In the genomic region with DNA sequence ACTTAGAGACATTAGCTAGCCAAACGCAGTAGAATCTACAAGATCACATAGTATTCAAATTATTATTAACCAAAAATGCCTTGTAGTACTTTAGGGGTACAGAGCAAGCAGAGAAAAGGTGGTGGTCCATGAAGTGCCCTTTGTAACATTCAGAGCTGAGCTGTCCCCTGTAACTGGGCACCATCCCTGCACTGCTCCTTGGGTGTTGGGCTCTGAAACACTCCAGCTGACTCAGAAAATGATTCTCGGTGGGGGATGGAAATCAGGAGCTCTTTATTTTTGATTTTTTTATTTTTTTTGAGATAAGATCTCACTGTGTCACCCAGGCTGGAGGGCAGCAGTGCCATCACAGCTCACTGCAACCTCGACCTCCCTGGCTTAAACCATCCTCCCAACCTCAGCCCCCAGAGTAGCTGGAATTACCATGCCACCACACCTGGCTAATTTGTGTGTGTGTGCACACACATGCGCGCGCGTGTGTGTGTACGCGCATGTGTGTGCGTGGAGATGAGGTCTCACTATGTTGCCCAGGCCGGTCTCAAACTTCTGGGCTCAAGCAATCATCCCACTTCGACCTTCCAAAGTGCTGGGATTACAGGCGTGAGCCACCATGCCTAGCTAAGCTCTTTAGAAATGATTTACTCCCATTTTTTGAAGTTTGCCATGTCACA, we compare ENCODE assay signal across 7 cellular contexts.
DNase-seq lines count a peak whose midpoint lies in the region; ATAC-seq, FAIRE-seq and TF ChIP-seq lines count a peak whose summit lies in the region.
"Not testable (repeated sequence)": the region's sequence is repeated elsewhere in the genome, so short reads cannot be mapped to it uniquely, and the experiment has no call there.

No MANE protein-coding gene starts in this region.

- intact Hi-C loops in HepG2 (cut with micrococcal nuclease; ENCODE audit: unreplicated experiment) = not testable (repeated sequence)

- H3K36me3 ChIP-seq in DND-41 (ENCODE audit: insufficient read depth, low read length); OCI-LY1 (ENCODE audit: insufficient read depth, low read length); endodermal cell (ENCODE audit: control insufficient read depth, insufficient read depth, low read length); HepG2 (replicated peaks in 1 of 2; ENCODE audit: control insufficient read depth in 1 of 2, insufficient read depth in 2 of 2, low read length in 2 of 2); small intestine (ENCODE audit: control insufficient read depth in 2 of 2, insufficient read depth in 2 of 2, low read length in 2 of 2): not testable (repeated sequence)

- TF ChIP-seq RAD21 in HepG2 (CRISPR knock-in tag; IDR thresholded peaks at IDR 0.05) = not testable (repeated sequence)

- DNase-seq in DND-41 = peak; percentile 48
- not testable (repeated sequence) for DNase-seq in activated naive CD4-positive, alpha-beta T cell treated with anti-CD3 and anti-CD28 coated beads, Interleukin-2, amount 50 U/mL, for 72 hours (ENCODE audit: low spot score in 2 of 2); HepG2 (ENCODE audit: low spot score); small intestine
- DNase-seq in endodermal cell = peak; percentile 37

- ATAC-seq in DND-41 (ENCODE audit: insufficient read depth, low read depth) = peak; percentile 53
- ATAC-seq in activated CD4-positive, CD25-positive, alpha-beta regulatory T cell treated with anti-CD3 and anti-CD28 coated beads, Interleukin-2, amount 50 U/mL, for 24 hours = peak; percentile 23 to 41
- peak; percentile 60 to 65 for ATAC-seq in activated naive CD4-positive, alpha-beta T cell treated with anti-CD3 and anti-CD28 coated beads, Interleukin-2, amount 50 U/mL, for 72 hours
- not testable (repeated sequence) for ATAC-seq in HepG2

- CTCF ChIA-PET in HepG2 (lab: Yijun Ruan, JAX; ENCODE audit: low intra/inter-chr PET ratio, low total read pairs) = not testable (repeated sequence)

- H3K9ac ChIP-seq in DND-41 (ENCODE audit: low read depth, low read length) (peak overlapping the region; percentile 44), OCI-LY1 (ENCODE audit: low read length) (peak overlapping the region; percentile 67; the same call in 1 of the 2 replicates)
- not testable (repeated sequence) for H3K9ac ChIP-seq in endodermal cell (ENCODE audit: extremely low read depth, low read length, poor library complexity, severe bottlenecking); HepG2 (ENCODE audit: insufficient read depth, low read depth, low read length)

- not testable (repeated sequence) for H4K20me1 ChIP-seq in DND-41 (ENCODE audit: insufficient read depth, low read length); OCI-LY1 (ENCODE audit: insufficient read depth, low read length); HepG2 (ENCODE audit: insufficient read depth, low read length)

- H3K9me2 ChIP-seq in OCI-LY1 (ENCODE audit: low read depth, low read length) = not testable (repeated sequence)

- TF ChIP-seq EP300 in HepG2 (IDR thresholded peaks at IDR 0.05; ENCODE audit: low read depth in 2 of 2, low read length in 2 of 2); HepG2 (CRISPR knock-in tag; IDR thresholded peaks at IDR 0.05; ENCODE audit: borderline replicate concordance): not testable (repeated sequence)

- H3K27ac ChIP-seq in DND-41 (ENCODE audit: low read length) (peak overlapping the region; percentile 83), OCI-LY1 (ENCODE audit: low read depth, low read length, poor library complexity, severe bottlenecking) (peak overlapping the region; percentile 96), small intestine (ENCODE audit: low read depth in 1 of 2, low read length in 1 of 2) (peak overlapping the region; percentile 11 to 88)
- not testable (repeated sequence) for H3K27ac ChIP-seq in endodermal cell (ENCODE audit: low read depth, low read length); HepG2 (ENCODE audit: extremely low read length, insufficient read depth, low read length)

- not testable (repeated sequence) for H2AFZ ChIP-seq in DND-41 (ENCODE audit: low read depth, low read length); OCI-LY1 (ENCODE audit: low read length); HepG2 (ENCODE audit: low read length)

- H3K27me3 Mint-ChIP-seq in endodermal cell (ENCODE audit: insufficient read depth) = not testable (repeated sequence)

- H3K27ac Mint-ChIP-seq in activated naive CD4-positive, alpha-beta T cell treated with anti-CD3 and anti-CD28 coated beads, Interleukin-2, amount 50 U/mL, for 72 hours; endodermal cell: not testable (repeated sequence)

- not testable (repeated sequence) for TF ChIP-seq CTCF in DND-41 (IDR thresholded peaks at IDR 0.05; ENCODE audit: borderline replicate concordance, extremely low read depth, low read length, poor library complexity, severe bottlenecking); OCI-LY1 (IDR thresholded peaks at IDR 0.05; ENCODE audit: low read length); endodermal cell (conservative IDR thresholded peaks at IDR 0.05); HepG2 (CRISPR knock-in tag; IDR thresholded peaks at IDR 0.05)

- not testable (repeated sequence) for H3K4me1 Mint-ChIP-seq in endodermal cell

- not testable (repeated sequence) for FAIRE-seq in HepG2 (lab: Jason Lieb, UNC); small intestine (lab: Jason Lieb, UNC)

- not testable (repeated sequence) for H3K9me3 Mint-ChIP-seq in activated naive CD4-positive, alpha-beta T cell treated with anti-CD3 and anti-CD28 coated beads, Interleukin-2, amount 50 U/mL, for 72 hours; endodermal cell

- not testable (repeated sequence) for H3K36me3 Mint-ChIP-seq in activated naive CD4-positive, alpha-beta T cell treated with anti-CD3 and anti-CD28 coated beads, Interleukin-2, amount 50 U/mL, for 72 hours; endodermal cell (ENCODE audit: low read depth)

- not testable (repeated sequence) for H3K27me3 ChIP-seq in DND-41 (ENCODE audit: insufficient read depth, low read length, poor library complexity); OCI-LY1 (ENCODE audit: insufficient read depth, low read length); endodermal cell (ENCODE audit: control insufficient read depth, insufficient read depth, low read length, poor library complexity, severe bottlenecking); HepG2 (ENCODE audit: control insufficient read depth in 1 of 2, insufficient read depth in 2 of 2, low read length in 2 of 2); small intestine (ENCODE audit: control insufficient read depth in 2 of 2, insufficient read depth in 2 of 2, low read length in 2 of 2)

- H3K4me3 ChIP-seq in DND-41 (ENCODE audit: low read depth in 1 of 2, low read length in 2 of 2) (peak overlapping the region in 1 of 2 experiments; percentile 36; a peak in 1 of 4 replicates), OCI-LY1 (ENCODE audit: low read depth, low read length, poor library complexity, severe bottlenecking) (peak overlapping the region; percentile 36)
- not testable (repeated sequence) for H3K4me3 ChIP-seq in endodermal cell (ENCODE audit: low read length); HepG2 (replicated peaks in 1 of 3; ENCODE audit: insufficient read depth in 1 of 3, low read depth in 2 of 3, low read length in 3 of 3); small intestine (ENCODE audit: low read depth in 1 of 2, low read length in 2 of 2)

- TF ChIP-seq POLR2A in HepG2 (IDR thresholded peaks at IDR 0.05; ENCODE audit: insufficient read depth in 1 of 2, low read depth in 2 of 2, low read length in 2 of 2) = not testable (repeated sequence)

- H3K4me2 ChIP-seq in DND-41 (ENCODE audit: insufficient read depth, low read length) = not testable (repeated sequence)
- H3K4me2 ChIP-seq in OCI-LY1 (ENCODE audit: low read length) (peak overlapping the region; percentile 60), HepG2 (ENCODE audit: low read depth, low read length) (0 out of 2 replicates have a peak overlapping the region, but pooled peaks have one; percentile 27)

- POLR2A ChIA-PET in HepG2 (lab: Yijun Ruan, JAX) = not testable (repeated sequence)

- H3K9me3 ChIP-seq in DND-41 (ENCODE audit: insufficient read depth, low read length, severe bottlenecking); OCI-LY1 (ENCODE audit: low read length); endodermal cell (ENCODE audit: control insufficient read depth, low read length); HepG2 (ENCODE audit: low read length); small intestine (ENCODE audit: control insufficient read depth, low read depth): not testable (repeated sequence)

- H3K4me3 Mint-ChIP-seq in endodermal cell = not testable (repeated sequence)

- in situ Hi-C loops in HepG2 (cut with HindIII; ENCODE audit: extremely low pct_ligation_motif_present, low pct_unique_long_range_greater_than_20kb) = not testable (repeated sequence)

- not testable (repeated sequence) for BruUV-seq in HepG2 (replicated peaks; lab: Mats Ljungman, UMichigan)

- H3K79me2 ChIP-seq in DND-41 (ENCODE audit: insufficient read depth, low read length) (peaks cover 50% of the 10 kb centered on the region), HepG2 (ENCODE audit: insufficient read depth, low read length) (peaks cover 31% of the 10 kb centered on the region)
- not testable (repeated sequence) for H3K79me2 ChIP-seq in OCI-LY1 (ENCODE audit: insufficient read depth, low read length)

- WGBS in endodermal cell (ENCODE audit: insufficient coverage in 1 of 2, insufficient read length in 1 of 2), 2 experiments = 94% methylated on average over 8 of the region's 13 CpGs; no CpG with 5 or more reads in 1 of the 2 experiments
- 94% methylated on average over 12 of the region's 13 CpGs for whole genome bisulfite sequencing in HepG2 (ENCODE audit: low lambda C conversion rate)
- 78 to 86% (median 85%) methylated on average over 9 to 11 of the region's 13 CpGs for WGBS in small intestine, 3 donors

- peaks cover 24% of the 10 kb centered on the region for H3K4me1 ChIP-seq in DND-41 (ENCODE audit: insufficient read depth, low read length)
- H3K4me1 ChIP-seq in OCI-LY1 (ENCODE audit: insufficient read depth, low read length, severe bottlenecking) = peaks cover 58% of the 10 kb centered on the region
- H3K4me1 ChIP-seq in endodermal cell (ENCODE audit: control insufficient read depth, insufficient read depth, low read length); small intestine (ENCODE audit: control insufficient read depth in 2 of 2, insufficient read depth in 1 of 2, low read depth in 1 of 2, low read length in 1 of 2): not testable (repeated sequence)
- H3K4me1 ChIP-seq in HepG2 (ENCODE audit: insufficient read depth, low read length) = peaks cover 32% of the 10 kb centered on the region

- not testable (repeated sequence) for H3F3A ChIP-seq in OCI-LY1 (ENCODE audit: insufficient read depth, low read length)
